ENCODE assay signal across 2 cellular contexts in genomic region chr15:48858401-48858800, GRCh38.
A peak's percentile ranks its signal among the peaks of the same experiment; 100 is the strongest.
TF ChIP-seq lines count a peak whose summit lies in the region.

No MANE protein-coding gene starts in this region.

TF ChIP-seq in IMR-90, 13 proteins besides CTCF, POLR2A, EP300 and RAD21:
- peak; percentile 34; the same call in 1 of the 2 replicates for TF ChIP-seq NFE2L2 (IDR thresholded peaks at IDR 0.05; ENCODE audit: low read depth, low read length)
- TF ChIP-seq BHLHE40 (IDR thresholded peaks at IDR 0.05; ENCODE audit: low read depth, low read length): peak; percentile 56
- no peak for TF ChIP-seq MAZ (IDR thresholded peaks at IDR 0.05; ENCODE audit: borderline replicate concordance, low read depth, low read length)
- TF ChIP-seq, protein P1, sequence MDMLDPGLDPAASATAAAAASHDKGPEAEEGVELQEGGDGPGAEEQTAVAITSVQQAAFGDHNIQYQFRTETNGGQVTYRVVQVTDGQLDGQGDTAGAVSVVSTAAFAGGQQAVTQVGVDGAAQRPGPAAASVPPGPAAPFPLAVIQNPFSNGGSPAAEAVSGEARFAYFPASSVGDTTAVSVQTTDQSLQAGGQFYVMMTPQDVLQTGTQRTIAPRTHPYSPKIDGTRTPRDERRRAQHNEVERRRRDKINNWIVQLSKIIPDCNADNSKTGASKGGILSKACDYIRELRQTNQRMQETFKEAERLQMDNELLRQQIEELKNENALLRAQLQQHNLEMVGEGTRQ (IDR thresholded peaks at IDR 0.05; ENCODE audit: low read depth, low read length): no peak
- TF ChIP-seq MXI1 (IDR thresholded peaks at IDR 0.05; ENCODE audit: borderline replicate concordance, low read depth, low read length): no peak

TF ChIP-seq in HepG2, 621 proteins besides CTCF, POLR2A, EP300 and RAD21:
- TF ChIP-seq MTA3 (CRISPR knock-in tag; IDR thresholded peaks at IDR 0.05) (no peak), ZNF280D (CRISPR knock-in tag; IDR thresholded peaks at IDR 0.05) (no peak), ZNF260 (CRISPR knock-in tag; IDR thresholded peaks at IDR 0.05; ENCODE audit: borderline replicate concordance, low read depth) (no peak), HMG20B (CRISPR knock-in tag; conservative IDR thresholded peaks at IDR 0.05) (no peak), SKIL (CRISPR knock-in tag; IDR thresholded peaks at IDR 0.05; ENCODE audit: borderline replicate concordance) (no peak), ZNF317 (CRISPR knock-in tag; IDR thresholded peaks at IDR 0.05) (no peak), REL (CRISPR knock-in tag; conservative IDR thresholded peaks at IDR 0.05) (no peak), ZSCAN20 (CRISPR knock-in tag; IDR thresholded peaks at IDR 0.05; ENCODE audit: borderline replicate concordance) (no peak), CERS6 (CRISPR knock-in tag; IDR thresholded peaks at IDR 0.05) (no peak), HMG20A (CRISPR knock-in tag; IDR thresholded peaks at IDR 0.05; ENCODE audit: borderline replicate concordance) (no peak)
- TF ChIP-seq, protein P2, sequence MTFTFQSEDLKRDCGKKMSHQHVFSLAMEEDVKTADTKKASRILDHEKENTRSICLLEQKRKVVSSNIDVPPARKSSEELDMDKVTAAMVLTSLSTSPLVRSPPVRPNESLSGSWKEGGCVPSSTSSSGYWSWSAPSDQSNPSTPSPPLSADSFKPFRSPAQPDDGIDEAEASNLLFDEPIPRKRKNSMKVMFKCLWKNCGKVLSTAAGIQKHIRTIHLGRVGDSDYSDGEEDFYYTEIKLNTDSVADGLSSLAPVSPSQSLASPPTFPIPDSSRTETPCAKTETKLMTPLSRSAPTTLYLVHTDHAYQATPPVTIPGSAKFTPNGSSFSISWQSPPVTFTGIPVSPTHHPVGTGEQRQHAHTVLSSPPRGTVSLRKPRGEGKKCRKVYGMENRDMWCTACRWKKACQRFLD (CRISPR knock-in tag; IDR thresholded peaks at IDR 0.05; ENCODE audit: borderline replicate concordance): no peak
